Comparison of ENCODE assay signal across 1 cellular context in the genomic region with DNA sequence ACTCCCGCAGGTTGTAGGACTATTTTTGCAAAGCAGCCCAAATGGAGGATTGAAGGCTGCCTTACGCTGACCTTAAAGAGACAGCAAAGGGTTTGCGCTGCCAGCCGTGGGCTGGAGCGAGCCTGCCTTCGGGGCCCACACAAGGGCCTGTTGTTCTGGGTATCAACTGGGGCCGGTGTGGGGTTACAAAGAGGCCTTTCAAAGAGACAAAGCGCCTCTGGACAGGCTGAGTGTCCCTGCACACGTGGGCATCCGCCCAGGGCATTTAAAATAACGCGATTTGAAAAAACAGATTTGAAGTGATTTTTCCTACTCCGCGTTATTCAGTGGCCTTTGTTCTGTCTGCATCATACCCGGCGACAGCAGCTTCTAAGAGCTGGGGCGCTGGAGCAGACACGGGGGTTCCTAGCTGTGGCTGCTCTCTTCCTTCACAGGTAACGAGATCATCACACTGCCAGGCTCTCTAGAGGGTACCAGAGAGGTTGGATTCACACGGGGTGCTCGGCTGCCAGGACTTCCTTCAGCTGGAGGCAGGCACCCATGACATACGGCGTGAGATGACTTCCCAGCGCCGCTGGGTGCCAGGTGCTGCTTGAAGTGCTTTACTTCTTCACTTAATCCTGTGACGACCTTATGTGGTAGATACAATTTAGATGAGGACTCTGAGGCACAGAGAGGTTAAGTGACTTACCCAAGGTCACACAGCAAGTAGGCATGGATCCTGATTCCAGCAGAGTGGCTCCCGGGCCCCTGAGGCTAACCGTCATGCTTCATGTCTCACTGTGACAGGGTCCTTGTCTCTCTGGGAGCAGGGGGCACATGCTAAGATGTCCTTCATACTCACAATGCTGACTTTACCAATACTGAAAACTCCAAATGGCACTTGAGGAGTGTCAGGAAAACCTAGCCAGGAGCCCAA.
TF ChIP-seq lines count a peak whose summit lies in the region.

No MANE protein-coding gene starts in this region.

TF ChIP-seq in HepG2, 621 proteins besides CTCF, POLR2A, EP300 and RAD21 (continued from another document and continues in another):
- TF ChIP-seq, protein P1, sequence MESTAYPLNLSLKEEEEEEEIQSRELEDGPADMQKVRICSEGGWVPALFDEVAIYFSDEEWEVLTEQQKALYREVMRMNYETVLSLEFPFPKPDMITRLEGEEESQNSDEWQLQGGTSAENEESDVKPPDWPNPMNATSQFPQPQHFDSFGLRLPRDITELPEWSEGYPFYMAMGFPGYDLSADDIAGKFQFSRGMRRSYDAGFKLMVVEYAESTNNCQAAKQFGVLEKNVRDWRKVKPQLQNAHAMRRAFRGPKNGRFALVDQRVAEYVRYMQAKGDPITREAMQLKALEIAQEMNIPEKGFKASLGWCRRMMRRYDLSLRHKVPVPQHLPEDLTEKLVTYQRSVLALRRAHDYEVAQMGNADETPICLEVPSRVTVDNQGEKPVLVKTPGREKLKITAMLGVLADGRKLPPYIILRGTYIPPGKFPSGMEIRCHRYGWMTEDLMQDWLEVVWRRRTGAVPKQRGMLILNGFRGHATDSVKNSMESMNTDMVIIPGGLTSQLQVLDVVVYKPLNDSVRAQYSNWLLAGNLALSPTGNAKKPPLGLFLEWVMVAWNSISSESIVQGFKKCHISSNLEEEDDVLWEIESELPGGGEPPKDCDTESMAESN (CRISPR knock-in tag; conservative IDR thresholded peaks at IDR 0.05), result no peak
- no peak for TF ChIP-seq ARHGAP35 (CRISPR knock-in tag; IDR thresholded peaks at IDR 0.05; ENCODE audit: borderline replicate concordance)
- TF ChIP-seq ZFP1 (CRISPR knock-in tag; IDR thresholded peaks at IDR 0.05), result peak; percentile 95
- peak; percentile 78; the same call in 1 of the 2 replicates for TF ChIP-seq HNRNPL (IDR thresholded peaks at IDR 0.05; ENCODE audit: low read depth, low read length)
- TF ChIP-seq, protein P2, sequence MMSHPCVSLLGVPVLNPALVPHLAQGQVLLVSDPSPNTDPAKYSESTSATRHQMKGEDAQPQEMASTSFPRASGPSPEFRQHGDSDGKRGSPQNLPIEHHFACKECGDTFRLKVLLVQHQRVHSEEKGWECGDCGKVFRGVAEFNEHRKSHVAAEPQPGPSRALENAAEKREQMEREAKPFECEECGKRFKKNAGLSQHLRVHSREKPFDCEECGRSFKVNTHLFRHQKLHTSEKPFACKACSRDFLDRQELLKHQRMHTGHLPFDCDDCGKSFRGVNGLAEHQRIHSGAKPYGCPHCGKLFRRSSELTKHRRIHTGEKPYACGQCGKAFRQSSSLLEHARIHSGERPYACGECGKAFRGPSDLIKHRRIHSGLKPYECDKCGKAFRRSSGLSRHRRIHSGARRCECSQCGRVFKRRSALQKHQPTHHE (CRISPR knock-in tag; IDR thresholded peaks at IDR 0.05; ENCODE audit: borderline replicate concordance), result no peak
- no peak for TF ChIP-seq NCOA1 (CRISPR knock-in tag; IDR thresholded peaks at IDR 0.05)
- no peak for TF ChIP-seq ZNF644 (CRISPR knock-in tag; IDR thresholded peaks at IDR 0.05; ENCODE audit: low read depth)
- no peak for TF ChIP-seq HIVEP1 (CRISPR knock-in tag; IDR thresholded peaks at IDR 0.05)
- TF ChIP-seq, protein P3, sequence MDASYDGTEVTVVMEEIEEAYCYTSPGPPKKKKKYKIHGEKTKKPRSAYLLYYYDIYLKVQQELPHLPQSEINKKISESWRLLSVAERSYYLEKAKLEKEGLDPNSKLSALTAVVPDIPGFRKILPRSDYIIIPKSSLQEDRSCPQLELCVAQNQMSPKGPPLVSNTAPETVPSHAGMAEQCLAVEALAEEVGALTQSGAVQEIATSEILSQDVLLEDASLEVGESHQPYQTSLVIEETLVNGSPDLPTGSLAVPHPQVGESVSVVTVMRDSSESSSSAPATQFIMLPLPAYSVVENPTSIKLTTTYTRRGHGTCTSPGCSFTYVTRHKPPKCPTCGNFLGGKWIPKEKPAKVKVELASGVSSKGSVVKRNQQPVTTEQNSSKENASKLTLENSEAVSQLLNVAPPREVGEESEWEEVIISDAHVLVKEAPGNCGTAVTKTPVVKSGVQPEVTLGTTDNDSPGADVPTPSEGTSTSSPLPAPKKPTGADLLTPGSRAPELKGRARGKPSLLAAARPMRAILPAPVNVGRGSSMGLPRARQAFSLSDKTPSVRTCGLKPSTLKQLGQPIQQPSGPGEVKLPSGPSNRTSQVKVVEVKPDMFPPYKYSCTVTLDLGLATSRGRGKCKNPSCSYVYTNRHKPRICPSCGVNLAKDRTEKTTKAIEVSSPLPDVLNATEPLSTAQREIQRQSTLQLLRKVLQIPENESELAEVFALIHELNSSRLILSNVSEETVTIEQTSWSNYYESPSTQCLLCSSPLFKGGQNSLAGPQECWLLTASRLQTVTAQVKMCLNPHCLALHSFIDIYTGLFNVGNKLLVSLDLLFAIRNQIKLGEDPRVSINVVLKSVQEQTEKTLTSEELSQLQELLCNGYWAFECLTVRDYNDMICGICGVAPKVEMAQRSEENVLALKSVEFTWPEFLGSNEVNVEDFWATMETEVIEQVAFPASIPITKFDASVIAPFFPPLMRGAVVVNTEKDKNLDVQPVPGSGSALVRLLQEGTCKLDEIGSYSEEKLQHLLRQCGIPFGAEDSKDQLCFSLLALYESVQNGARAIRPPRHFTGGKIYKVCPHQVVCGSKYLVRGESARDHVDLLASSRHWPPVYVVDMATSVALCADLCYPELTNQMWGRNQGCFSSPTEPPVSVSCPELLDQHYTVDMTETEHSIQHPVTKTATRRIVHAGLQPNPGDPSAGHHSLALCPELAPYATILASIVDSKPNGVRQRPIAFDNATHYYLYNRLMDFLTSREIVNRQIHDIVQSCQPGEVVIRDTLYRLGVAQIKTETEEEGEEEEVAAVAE (CRISPR knock-in tag; IDR thresholded peaks at IDR 0.05; ENCODE audit: borderline replicate concordance), result no peak
- TF ChIP-seq, protein P4, sequence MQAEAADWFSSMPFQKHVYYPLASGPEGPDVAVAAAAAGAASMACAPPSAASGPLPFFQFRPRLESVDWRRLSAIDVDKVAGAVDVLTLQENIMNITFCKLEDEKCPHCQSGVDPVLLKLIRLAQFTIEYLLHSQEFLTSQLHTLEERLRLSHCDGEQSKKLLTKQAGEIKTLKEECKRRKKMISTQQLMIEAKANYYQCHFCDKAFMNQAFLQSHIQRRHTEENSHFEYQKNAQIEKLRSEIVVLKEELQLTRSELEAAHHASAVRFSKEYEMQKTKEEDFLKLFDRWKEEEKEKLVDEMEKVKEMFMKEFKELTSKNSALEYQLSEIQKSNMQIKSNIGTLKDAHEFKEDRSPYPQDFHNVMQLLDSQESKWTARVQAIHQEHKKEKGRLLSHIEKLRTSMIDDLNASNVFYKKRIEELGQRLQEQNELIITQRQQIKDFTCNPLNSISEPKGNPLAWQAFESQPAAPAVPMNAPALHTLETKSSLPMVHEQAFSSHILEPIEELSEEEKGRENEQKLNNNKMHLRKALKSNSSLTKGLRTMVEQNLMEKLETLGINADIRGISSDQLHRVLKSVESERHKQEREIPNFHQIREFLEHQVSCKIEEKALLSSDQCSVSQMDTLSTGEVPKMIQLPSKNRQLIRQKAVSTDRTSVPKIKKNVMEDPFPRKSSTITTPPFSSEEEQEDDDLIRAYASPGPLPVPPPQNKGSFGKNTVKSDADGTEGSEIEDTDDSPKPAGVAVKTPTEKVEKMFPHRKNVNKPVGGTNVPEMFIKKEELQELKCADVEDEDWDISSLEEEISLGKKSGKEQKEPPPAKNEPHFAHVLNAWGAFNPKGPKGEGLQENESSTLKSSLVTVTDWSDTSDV (CRISPR knock-in tag; IDR thresholded peaks at IDR 0.05), result no peak
- TF ChIP-seq ZNF614 (CRISPR knock-in tag; IDR thresholded peaks at IDR 0.05; ENCODE audit: borderline replicate concordance), result no peak
- TF ChIP-seq, protein P5, sequence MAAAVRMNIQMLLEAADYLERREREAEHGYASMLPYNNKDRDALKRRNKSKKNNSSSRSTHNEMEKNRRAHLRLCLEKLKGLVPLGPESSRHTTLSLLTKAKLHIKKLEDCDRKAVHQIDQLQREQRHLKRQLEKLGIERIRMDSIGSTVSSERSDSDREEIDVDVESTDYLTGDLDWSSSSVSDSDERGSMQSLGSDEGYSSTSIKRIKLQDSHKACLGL (CRISPR knock-in tag; IDR thresholded peaks at IDR 0.05), result no peak; the same call in 1 of the 2 replicates
- TF ChIP-seq AGO2 (optimal IDR thresholded peaks at IDR 0.05; ENCODE audit: low read depth, low read length), result no peak
- TF ChIP-seq ZNF317 (CRISPR knock-in tag; IDR thresholded peaks at IDR 0.05), result no peak
- TF ChIP-seq, protein P6, sequence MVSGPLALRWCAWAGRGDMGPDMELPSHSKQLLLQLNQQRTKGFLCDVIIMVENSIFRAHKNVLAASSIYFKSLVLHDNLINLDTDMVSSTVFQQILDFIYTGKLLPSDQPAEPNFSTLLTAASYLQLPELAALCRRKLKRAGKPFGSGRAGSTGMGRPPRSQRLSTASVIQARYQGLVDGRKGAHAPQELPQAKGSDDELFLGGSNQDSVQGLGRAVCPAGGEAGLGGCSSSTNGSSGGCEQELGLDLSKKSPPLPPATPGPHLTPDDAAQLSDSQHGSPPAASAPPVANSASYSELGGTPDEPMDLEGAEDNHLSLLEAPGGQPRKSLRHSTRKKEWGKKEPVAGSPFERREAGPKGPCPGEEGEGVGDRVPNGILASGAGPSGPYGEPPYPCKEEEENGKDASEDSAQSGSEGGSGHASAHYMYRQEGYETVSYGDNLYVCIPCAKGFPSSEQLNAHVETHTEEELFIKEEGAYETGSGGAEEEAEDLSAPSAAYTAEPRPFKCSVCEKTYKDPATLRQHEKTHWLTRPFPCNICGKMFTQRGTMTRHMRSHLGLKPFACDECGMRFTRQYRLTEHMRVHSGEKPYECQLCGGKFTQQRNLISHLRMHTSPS (CRISPR knock-in tag; IDR thresholded peaks at IDR 0.05; ENCODE audit: low read depth), result no peak
- TF ChIP-seq, protein P7, sequence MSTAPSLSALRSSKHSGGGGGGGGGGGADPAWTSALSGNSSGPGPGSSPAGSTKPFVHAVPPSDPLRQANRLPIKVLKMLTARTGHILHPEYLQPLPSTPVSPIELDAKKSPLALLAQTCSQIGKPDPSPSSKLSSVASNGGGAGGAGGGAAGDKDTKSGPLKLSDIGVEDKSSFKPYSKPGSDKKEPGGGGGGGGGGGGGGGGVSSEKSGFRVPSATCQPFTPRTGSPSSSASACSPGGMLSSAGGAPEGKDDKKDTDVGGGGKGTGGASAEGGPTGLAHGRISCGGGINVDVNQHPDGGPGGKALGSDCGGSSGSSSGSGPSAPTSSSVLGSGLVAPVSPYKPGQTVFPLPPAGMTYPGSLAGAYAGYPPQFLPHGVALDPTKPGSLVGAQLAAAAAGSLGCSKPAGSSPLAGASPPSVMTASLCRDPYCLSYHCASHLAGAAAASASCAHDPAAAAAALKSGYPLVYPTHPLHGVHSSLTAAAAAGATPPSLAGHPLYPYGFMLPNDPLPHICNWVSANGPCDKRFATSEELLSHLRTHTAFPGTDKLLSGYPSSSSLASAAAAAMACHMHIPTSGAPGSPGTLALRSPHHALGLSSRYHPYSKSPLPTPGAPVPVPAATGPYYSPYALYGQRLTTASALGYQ (CRISPR knock-in tag; IDR thresholded peaks at IDR 0.05), result no peak
- no peak for TF ChIP-seq SOX13 (IDR thresholded peaks at IDR 0.05)
- TF ChIP-seq SOX13 (CRISPR knock-in tag; conservative IDR thresholded peaks at IDR 0.05 in 1 of 2, IDR thresholded peaks at IDR 0.05 in 1 of 2), result peak in 1 of 2 experiments; percentile 73; a peak in 2 of 4 replicates
- TF ChIP-seq ZSCAN21 (CRISPR knock-in tag; IDR thresholded peaks at IDR 0.05; ENCODE audit: borderline replicate concordance), result no peak
- TF ChIP-seq DPF2 (CRISPR knock-in tag; IDR thresholded peaks at IDR 0.05; ENCODE audit: borderline replicate concordance, low read depth), result no peak
- TF ChIP-seq JUNB (CRISPR knock-in tag; IDR thresholded peaks at IDR 0.05; ENCODE audit: borderline replicate concordance), result no peak
- no peak for TF ChIP-seq ZNF572 (CRISPR knock-in tag; IDR thresholded peaks at IDR 0.05)
- TF ChIP-seq RBFOX2 (IDR thresholded peaks at IDR 0.05; ENCODE audit: low read depth, low read length), result no peak
- no peak for TF ChIP-seq SRY (CRISPR knock-in tag; IDR thresholded peaks at IDR 0.05)
- TF ChIP-seq, protein P8, sequence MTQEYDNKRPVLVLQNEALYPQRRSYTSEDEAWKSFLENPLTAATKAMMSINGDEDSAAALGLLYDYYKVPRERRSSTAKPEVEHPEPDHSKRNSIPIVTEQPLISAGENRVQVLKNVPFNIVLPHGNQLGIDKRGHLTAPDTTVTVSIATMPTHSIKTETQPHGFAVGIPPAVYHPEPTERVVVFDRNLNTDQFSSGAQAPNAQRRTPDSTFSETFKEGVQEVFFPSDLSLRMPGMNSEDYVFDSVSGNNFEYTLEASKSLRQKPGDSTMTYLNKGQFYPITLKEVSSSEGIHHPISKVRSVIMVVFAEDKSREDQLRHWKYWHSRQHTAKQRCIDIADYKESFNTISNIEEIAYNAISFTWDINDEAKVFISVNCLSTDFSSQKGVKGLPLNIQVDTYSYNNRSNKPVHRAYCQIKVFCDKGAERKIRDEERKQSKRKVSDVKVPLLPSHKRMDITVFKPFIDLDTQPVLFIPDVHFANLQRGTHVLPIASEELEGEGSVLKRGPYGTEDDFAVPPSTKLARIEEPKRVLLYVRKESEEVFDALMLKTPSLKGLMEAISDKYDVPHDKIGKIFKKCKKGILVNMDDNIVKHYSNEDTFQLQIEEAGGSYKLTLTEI (CRISPR knock-in tag; conservative IDR thresholded peaks at IDR 0.05), result no peak
- TF ChIP-seq, protein P9, sequence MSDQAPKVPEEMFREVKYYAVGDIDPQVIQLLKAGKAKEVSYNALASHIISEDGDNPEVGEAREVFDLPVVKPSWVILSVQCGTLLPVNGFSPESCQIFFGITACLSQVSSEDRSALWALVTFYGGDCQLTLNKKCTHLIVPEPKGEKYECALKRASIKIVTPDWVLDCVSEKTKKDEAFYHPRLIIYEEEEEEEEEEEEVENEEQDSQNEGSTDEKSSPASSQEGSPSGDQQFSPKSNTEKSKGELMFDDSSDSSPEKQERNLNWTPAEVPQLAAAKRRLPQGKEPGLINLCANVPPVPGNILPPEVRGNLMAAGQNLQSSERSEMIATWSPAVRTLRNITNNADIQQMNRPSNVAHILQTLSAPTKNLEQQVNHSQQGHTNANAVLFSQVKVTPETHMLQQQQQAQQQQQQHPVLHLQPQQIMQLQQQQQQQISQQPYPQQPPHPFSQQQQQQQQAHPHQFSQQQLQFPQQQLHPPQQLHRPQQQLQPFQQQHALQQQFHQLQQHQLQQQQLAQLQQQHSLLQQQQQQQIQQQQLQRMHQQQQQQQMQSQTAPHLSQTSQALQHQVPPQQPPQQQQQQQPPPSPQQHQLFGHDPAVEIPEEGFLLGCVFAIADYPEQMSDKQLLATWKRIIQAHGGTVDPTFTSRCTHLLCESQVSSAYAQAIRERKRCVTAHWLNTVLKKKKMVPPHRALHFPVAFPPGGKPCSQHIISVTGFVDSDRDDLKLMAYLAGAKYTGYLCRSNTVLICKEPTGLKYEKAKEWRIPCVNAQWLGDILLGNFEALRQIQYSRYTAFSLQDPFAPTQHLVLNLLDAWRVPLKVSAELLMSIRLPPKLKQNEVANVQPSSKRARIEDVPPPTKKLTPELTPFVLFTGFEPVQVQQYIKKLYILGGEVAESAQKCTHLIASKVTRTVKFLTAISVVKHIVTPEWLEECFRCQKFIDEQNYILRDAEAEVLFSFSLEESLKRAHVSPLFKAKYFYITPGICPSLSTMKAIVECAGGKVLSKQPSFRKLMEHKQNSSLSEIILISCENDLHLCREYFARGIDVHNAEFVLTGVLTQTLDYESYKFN (CRISPR knock-in tag; conservative IDR thresholded peaks at IDR 0.05), result peak; percentile 50; the same call in 1 of the 2 replicates
- no peak for TF ChIP-seq KDM6A (CRISPR knock-in tag; IDR thresholded peaks at IDR 0.05; ENCODE audit: low read depth)
- TF ChIP-seq, protein P10, sequence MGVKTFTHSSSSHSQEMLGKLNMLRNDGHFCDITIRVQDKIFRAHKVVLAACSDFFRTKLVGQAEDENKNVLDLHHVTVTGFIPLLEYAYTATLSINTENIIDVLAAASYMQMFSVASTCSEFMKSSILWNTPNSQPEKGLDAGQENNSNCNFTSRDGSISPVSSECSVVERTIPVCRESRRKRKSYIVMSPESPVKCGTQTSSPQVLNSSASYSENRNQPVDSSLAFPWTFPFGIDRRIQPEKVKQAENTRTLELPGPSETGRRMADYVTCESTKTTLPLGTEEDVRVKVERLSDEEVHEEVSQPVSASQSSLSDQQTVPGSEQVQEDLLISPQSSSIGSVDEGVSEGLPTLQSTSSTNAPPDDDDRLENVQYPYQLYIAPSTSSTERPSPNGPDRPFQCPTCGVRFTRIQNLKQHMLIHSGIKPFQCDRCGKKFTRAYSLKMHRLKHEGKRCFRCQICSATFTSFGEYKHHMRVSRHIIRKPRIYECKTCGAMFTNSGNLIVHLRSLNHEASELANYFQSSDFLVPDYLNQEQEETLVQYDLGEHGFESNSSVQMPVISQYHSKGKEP (CRISPR knock-in tag; IDR thresholded peaks at IDR 0.05), result no peak
